Comparison of ENCODE assay signal across 9 cellular contexts in the genomic region with DNA sequence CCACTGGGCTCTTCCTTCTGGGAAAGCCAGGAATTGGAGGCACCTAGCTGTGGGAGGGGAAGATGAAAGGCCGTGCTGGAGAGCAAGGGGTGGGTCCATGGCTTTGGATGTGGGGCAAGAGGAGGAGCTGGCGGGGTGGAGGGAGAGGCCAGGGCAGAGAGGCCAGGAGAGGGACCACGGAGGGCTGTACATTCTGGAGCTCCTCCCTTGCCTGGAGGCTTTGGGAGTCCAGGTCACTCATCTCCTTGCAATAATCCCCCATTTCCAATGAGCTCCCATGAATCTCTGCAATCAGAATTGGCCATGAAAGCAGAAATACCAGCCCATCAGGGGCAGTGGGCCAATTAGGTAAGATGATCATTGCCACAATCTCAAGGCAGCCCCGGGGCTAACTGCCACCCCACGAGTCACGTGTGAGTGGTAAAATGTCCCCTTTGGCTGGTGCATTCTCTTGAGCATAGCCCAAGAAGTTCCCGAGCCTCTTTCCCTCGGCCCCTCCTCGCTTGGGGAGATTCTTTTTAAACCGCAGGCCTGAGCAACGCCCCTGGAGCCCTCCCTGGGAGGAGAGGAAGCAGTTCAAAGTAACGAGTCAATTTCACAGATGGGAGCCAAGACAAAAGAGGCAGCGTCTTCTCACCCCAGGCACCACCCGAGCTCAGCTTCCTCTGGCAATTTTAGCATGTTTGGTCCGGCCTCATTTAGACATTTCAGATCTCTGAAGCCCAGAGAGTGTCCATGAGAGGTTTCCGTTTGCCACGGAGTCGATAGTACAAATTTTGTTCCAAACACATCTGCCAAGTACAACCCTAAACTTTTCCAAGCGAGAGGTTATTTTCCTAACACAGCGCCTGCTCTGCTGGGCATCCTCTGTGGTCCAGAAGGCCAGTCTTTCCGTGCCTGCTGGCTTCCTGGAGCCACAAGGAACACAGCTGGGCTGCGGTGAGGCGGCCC. TPM values are rescaled to one million over a fixed set of nuclear protein-coding genes. Genes with fewer than 3 reads are reported as not detected.
DNase-seq lines count a peak whose midpoint lies in the region; ATAC-seq, FAIRE-seq and TF ChIP-seq lines count a peak whose summit lies in the region.
"Had no signal": no experiment of that assay in that cellular context is flagged by ENCODE, and none has a peak within 500 bp of the region (broad histone marks: within the 10 kb centered on the region; RNA-seq: fewer than 3 reads in every experiment).

No MANE protein-coding gene starts in this region.

- no peak for TF ChIP-seq EP300 in GM12878 (IDR thresholded peaks at IDR 0.05; ENCODE audit: borderline replicate concordance in 1 of 2, control insufficient read depth in 1 of 2, low read depth in 2 of 2, low read length in 2 of 2)

- no peak overlapping the region for H3K4me3 Mint-ChIP-seq in type B pancreatic cell

- H3K27ac ChIP-seq in GM12878 (ENCODE audit: control insufficient read depth, insufficient read depth) (no peak overlapping the region), kidney (ENCODE audit: low read depth in 2 of 2, low read length in 2 of 2) (no peak overlapping the region)

- POLR2A ChIA-PET in GM12878 (lab: Charles Lee): interaction anchor here (0.5 kb wide), 1 partner anchor 134 kb away, joined by 3 read pairs; no protein-coding TSS in a partner anchor

- FAIRE-seq in GM12878 (lab: Jason Lieb, UNC) (no peak), kidney (lab: Jason Lieb, UNC) (no peak)
- FAIRE-seq: A204.1 had no signal

- no peaks in the 10 kb centered on the region for H3K79me2 ChIP-seq in GM12878 (ENCODE audit: control insufficient read depth, insufficient read depth, low read length)

- peaks cover 13% of the 10 kb centered on the region for H3K4me1 Mint-ChIP-seq in type B pancreatic cell (ENCODE audit: unreplicated experiment)

- TF ChIP-seq CTCF in GM12878 (IDR thresholded peaks at IDR 0.05 in 2 of 3, conservative IDR thresholded peaks at IDR 0.05 in 1 of 3; ENCODE audit: control insufficient read depth in 2 of 3, extremely low read depth in 1 of 3, insufficient read depth in 1 of 3, low read depth in 3 of 3, low read length in 3 of 3) (no peak), kidney (IDR thresholded peaks at IDR 0.05; ENCODE audit: borderline replicate concordance, extremely low read depth, insufficient read depth) (no peak), type B pancreatic cell (conservative IDR thresholded peaks at IDR 0.05) (no peak)

- no peaks in the 10 kb centered on the region for H3K9me3 Mint-ChIP-seq in type B pancreatic cell

- intact Hi-C loops in GM12878 (cut with micrococcal nuclease; ENCODE audit: unreplicated experiment): no loop called here
- intact Hi-C loops in kidney (cut with DNase I): no loop called here

- H3K27me3 ChIP-seq in GM12878 (replicated peaks in 1 of 2; ENCODE audit: control insufficient read depth in 2 of 2, insufficient read depth in 2 of 2, low read length in 1 of 2): no peaks in the 10 kb centered on the region; a peak in 1 of 4 replicates

- peaks cover 3% of the 10 kb centered on the region for H3K27me3 Mint-ChIP-seq in type B pancreatic cell

- H4K20me1 ChIP-seq in GM12878 (ENCODE audit: control insufficient read depth, insufficient read depth): no peaks in the 10 kb centered on the region

- CTCF ChIA-PET in GM12878 (lab: Yijun Ruan, JAX): no interaction called here

- BruUV-seq in GM12878 (replicated peaks; lab: Mats Ljungman, UMichigan): no TSS peak

- H3K36me3 Mint-ChIP-seq in type B pancreatic cell: no peaks in the 10 kb centered on the region

- TF ChIP-seq RAD21 in GM12878 (IDR thresholded peaks at IDR 0.05; ENCODE audit: insufficient read depth, low read depth, low read length): no peak

- peak overlapping the region; percentile 56 for H3K27ac Mint-ChIP-seq in type B pancreatic cell

- ATAC-seq in GM12878 (no peak), GM21737 (IDR thresholded peaks at IDR 0.05; ENCODE audit: unreplicated experiment) (no peak)

- H3K36me3 ChIP-seq in GM12878 (ENCODE audit: control insufficient read depth in 2 of 2, insufficient read depth in 2 of 2, low read length in 1 of 2): no peaks in the 10 kb centered on the region
- H3K36me3 ChIP-seq in kidney (ENCODE audit: control insufficient read depth in 1 of 2, insufficient read depth in 2 of 2, low read length in 2 of 2): no peaks in the 10 kb centered on the region

- H3K4me3 ChIP-seq in GM12878 (no peak overlapping the region), kidney (ENCODE audit: low read length in 2 of 2) (no peak overlapping the region)

- H3K4me2 ChIP-seq in GM12878 (ENCODE audit: control insufficient read depth, insufficient read depth): no peak overlapping the region

- H2AFZ ChIP-seq in GM12878 (ENCODE audit: control insufficient read depth, low read depth, low read length): no peak overlapping the region

- H3K9me3 ChIP-seq in GM12878 (replicated peaks; ENCODE audit: control insufficient read depth, insufficient read depth, low read length) (no peaks in the 10 kb centered on the region; the same call in 2 of the 3 replicates), kidney (ENCODE audit: control insufficient read depth in 1 of 2, low read length in 2 of 2) (no peaks in the 10 kb centered on the region)

- H3K9ac ChIP-seq in GM12878 (ENCODE audit: control insufficient read depth, insufficient read depth, low read length): no peak overlapping the region
- no peak overlapping the region for H3K9ac ChIP-seq in kidney (ENCODE audit: low read length in 2 of 2)

- H3K4me1 ChIP-seq in GM12878 (ENCODE audit: control insufficient read depth, insufficient read depth, low read length): no peaks in the 10 kb centered on the region
- H3K4me1 ChIP-seq in kidney (ENCODE audit: control insufficient read depth in 1 of 2, insufficient read depth in 1 of 2, low read depth in 1 of 2, low read length in 2 of 2): peaks cover 0 to 15% of the 10 kb centered on the region in 2 donors

- RAD21 ChIA-PET in GM12878 (lab: Charles Lee; ENCODE audit: unreplicated experiment): no interaction called here

- no peak for TF ChIP-seq POLR2A in GM12878 (IDR thresholded peaks at IDR 0.05; ENCODE audit: low read depth, low read length)

- in situ Hi-C loops in GM12878 (cut with MboI): loop anchor here (25.0 kb wide), 1 partner anchor 99 kb away; no protein-coding TSS in a partner anchor

- peak; percentile 3 for DNase-seq in NCI-H1105 (lab: John Stamatoyannopoulos, UW)
- no peak for DNase-seq in NCI-H1105 treated with DMSO at 0.1 percent for 48 hours (lab: John Stamatoyannopoulos, UW)
- no peak for DNase-seq in GM12878 (ENCODE audit: low read depth, low spot score)
- peak; percentile 85 for DNase-seq in kidney
- DNase-seq in type B pancreatic cell (ENCODE audit: extremely low spot score, unreplicated experiment): no peak
- DNase-seq in effector CD4-positive, alpha-beta T cell: no peak
- DNase-seq in NK-92 (lab: John Stamatoyannopoulos, UW; ENCODE audit: unreplicated experiment): no peak

- SMC1A ChIA-PET in GM12878 (lab: Charles Lee; ENCODE audit: uncharacterized antibody, unreplicated experiment): interaction anchor here (1.0 kb wide), 1 partner anchor 9 kb away, joined by 3 read pairs; no protein-coding TSS in a partner anchor

- WGBS in GM12878 (ENCODE audit: insufficient coverage, insufficient replicate concordance, low lambda C conversion rate, missing lambda C conversion rate): 30% methylated on average over 23 of the region's 23 CpGs

RNA-seq across cellular contexts. Expression of a gene that starts 13.4 kb away (rescaled TPM):
- 0.10 and 0.12 TPM in 2 replicates for total RNA-seq in GM12878 (2013; cell fraction: nucleolus; rRNA removed)
- total RNA-seq in GM12878 (2014; rRNA removed): 0.05 and 0.11 TPM in 2 replicates
- total RNA-seq in GM12878 (2014; rRNA removed; fragmentation: Illumina TruSeq; extraction: Trizol): not detected in 2 replicates
- 0.10 and 0.13 TPM in 2 replicates for total RNA-seq in GM12878 (2021)
- polyA plus RNA-seq in GM12878 (2011; ENCODE audit: low read depth): not detected
- not detected in 2 replicates for polyA plus RNA-seq in GM12878 (2011; rRNA removed)
- polyA plus RNA-seq in GM12878 (2011; cell fraction: cytosol; rRNA removed): 0.01 TPM in 1 of 2 replicates, not detected in the other
- polyA plus RNA-seq in GM12878 (2011; cell fraction: nucleus; rRNA removed): 0.03 TPM in 1 of 2 replicates, not detected in the other
- polyA plus RNA-seq in GM12878 (2012): 0.04 TPM in 1 of 2 replicates, not detected in the other
- polyA plus RNA-seq in GM12878 (2014; fragmentation: Illumina TruSeq; extraction: Trizol): not detected in 2 replicates
- polyA plus RNA-seq in GM12878 (2014; fragmentation: Nextera tagmentation; extraction: Ambion mirVana): not detected
- 0.03 and 0.08 TPM in 2 replicates for polyA plus RNA-seq in GM12878 (2014; rRNA removed)
- not detected for polyA plus RNA-seq in GM12878 (2016; fragmentation: Nextera tagmentation; extraction: Ambion mirVana)
- not detected in 2 replicates for polyA minus RNA-seq in GM12878 (2011; rRNA and poly(A)+ RNA removed)
- not detected in 2 replicates for polyA minus RNA-seq in GM12878 (2011; cell fraction: cytosol; rRNA and poly(A)+ RNA removed)
- polyA minus RNA-seq in GM12878 (2011; cell fraction: nucleus; rRNA and poly(A)+ RNA removed): not detected in 2 replicates
- total RNA-seq in kidney: 10.7 TPM
- polyA plus RNA-seq in kidney (ENCODE audit: insufficient read depth, low read depth, low replicate concordance): 2.0 TPM
- 1.7 and 1.9 TPM in 2 replicates for total RNA-seq in type B pancreatic cell (ENCODE audit: low replicate concordance)

RNA-seq across cellular contexts. Expression of a gene that starts 18.3 kb away (rescaled TPM):
- 111 and 119 TPM in 2 replicates for total RNA-seq in GM12878 (2013; cell fraction: nucleolus; rRNA removed)
- total RNA-seq in GM12878 (2014; rRNA removed) (21.1 and 22.5 TPM in 2 replicates), GM12878 (2014; rRNA removed; fragmentation: Illumina TruSeq; extraction: Trizol) (13.4 and 17.5 TPM in 2 replicates), GM12878 (2021) (20.2 and 21.3 TPM in 2 replicates), kidney (49.4 TPM), type B pancreatic cell (ENCODE audit: low replicate concordance) (41.5 and 57.1 TPM in 2 replicates)
- polyA plus RNA-seq in GM12878 (2011; ENCODE audit: low read depth): 13.9 TPM
- polyA plus RNA-seq in GM12878 (2011; rRNA removed) (16.0 and 33.6 TPM in 2 replicates), GM12878 (2014; fragmentation: Illumina TruSeq; extraction: Trizol) (7.1 and 16.0 TPM in 2 replicates), GM12878 (2014; fragmentation: Nextera tagmentation; extraction: Ambion mirVana) (under 1 TPM; 0.29 to 0.95 TPM), GM12878 (2014; rRNA removed) (22.2 and 24.4 TPM in 2 replicates), GM12878 (2016; fragmentation: Nextera tagmentation; extraction: Ambion mirVana) (10 to 100 TPM; 19.0 to 22.0 TPM), kidney (ENCODE audit: insufficient read depth, low read depth, low replicate concordance) (23.3 TPM)
- 39.9 and 44.5 TPM in 2 replicates for polyA plus RNA-seq in GM12878 (2011; cell fraction: cytosol; rRNA removed)
- 194 and 207 TPM in 2 replicates for polyA plus RNA-seq in GM12878 (2011; cell fraction: nucleus; rRNA removed)
- 32.2 and 34.3 TPM in 2 replicates for polyA plus RNA-seq in GM12878 (2012)
- 23.5 and 37.9 TPM in 2 replicates for polyA minus RNA-seq in GM12878 (2011; rRNA and poly(A)+ RNA removed)
- polyA minus RNA-seq in GM12878 (2011; cell fraction: cytosol; rRNA and poly(A)+ RNA removed): 12.2 and 19.2 TPM in 2 replicates
- polyA minus RNA-seq in GM12878 (2011; cell fraction: nucleus; rRNA and poly(A)+ RNA removed): 38.8 and 48.8 TPM in 2 replicates

RNA-seq across cellular contexts. Expression of a gene that starts 30.1 kb away (rescaled TPM):
- total RNA-seq in GM12878 (2013; cell fraction: nucleolus; rRNA removed): 4.1 and 4.5 TPM in 2 replicates
- total RNA-seq in GM12878 (2014; rRNA removed) (57.5 and 58.6 TPM in 2 replicates), GM12878 (2014; rRNA removed; fragmentation: Illumina TruSeq; extraction: Trizol) (25.5 and 29.1 TPM in 2 replicates), GM12878 (2021) (39.7 and 46.9 TPM in 2 replicates), kidney (22.9 TPM), type B pancreatic cell (ENCODE audit: low replicate concordance) (27.8 and 42.7 TPM in 2 replicates)
- 15.9 TPM for polyA plus RNA-seq in GM12878 (2011; ENCODE audit: low read depth)
- polyA plus RNA-seq in GM12878 (2011; rRNA removed) (21.8 and 34.6 TPM in 2 replicates), GM12878 (2014; fragmentation: Illumina TruSeq; extraction: Trizol) (24.8 and 32.5 TPM in 2 replicates), GM12878 (2014; fragmentation: Nextera tagmentation; extraction: Ambion mirVana) (10 to 100 TPM in 1 of 2 experiments, 1 to 10 TPM in 1; 6.1 to 14.2 TPM), GM12878 (2014; rRNA removed) (49.5 and 59.8 TPM in 2 replicates), GM12878 (2016; fragmentation: Nextera tagmentation; extraction: Ambion mirVana) (10 to 100 TPM; 73.6 to 75.3 TPM), kidney (ENCODE audit: insufficient read depth, low read depth, low replicate concordance) (63.6 TPM)
- 57.5 and 70.9 TPM in 2 replicates for polyA plus RNA-seq in GM12878 (2011; cell fraction: cytosol; rRNA removed)
- 27.2 and 42.6 TPM in 2 replicates for polyA plus RNA-seq in GM12878 (2011; cell fraction: nucleus; rRNA removed)
- polyA plus RNA-seq in GM12878 (2012): 26.0 and 30.9 TPM in 2 replicates
- polyA minus RNA-seq in GM12878 (2011; rRNA and poly(A)+ RNA removed): 18.9 and 41.3 TPM in 2 replicates
- 9.4 and 10.5 TPM in 2 replicates for polyA minus RNA-seq in GM12878 (2011; cell fraction: cytosol; rRNA and poly(A)+ RNA removed)
- polyA minus RNA-seq in GM12878 (2011; cell fraction: nucleus; rRNA and poly(A)+ RNA removed): 2.3 and 5.2 TPM in 2 replicates

RNA-seq across cellular contexts. Expression of a gene that starts 43.2 kb away (rescaled TPM):
- total RNA-seq in GM12878 (2013; cell fraction: nucleolus; rRNA removed): 220 and 277 TPM in 2 replicates
- total RNA-seq in GM12878 (2014; rRNA removed) (30.8 and 40.8 TPM in 2 replicates), GM12878 (2014; rRNA removed; fragmentation: Illumina TruSeq; extraction: Trizol) (4.6 and 4.9 TPM in 2 replicates), GM12878 (2021) (55.4 and 61.1 TPM in 2 replicates), kidney (13.0 TPM), type B pancreatic cell (ENCODE audit: low replicate concordance) (3.4 and 21.6 TPM in 2 replicates)
- polyA plus RNA-seq in GM12878 (2011; ENCODE audit: low read depth): 8.2 TPM
- polyA plus RNA-seq in GM12878 (2011; rRNA removed) (4.2 and 10.5 TPM in 2 replicates), GM12878 (2014; fragmentation: Illumina TruSeq; extraction: Trizol) (0.81 and 1.8 TPM in 2 replicates), GM12878 (2014; fragmentation: Nextera tagmentation; extraction: Ambion mirVana) (under 1 TPM; 0.11 to 0.57 TPM), GM12878 (2014; rRNA removed) (26.5 and 40.9 TPM in 2 replicates), GM12878 (2016; fragmentation: Nextera tagmentation; extraction: Ambion mirVana) (1 to 10 TPM; 2.0 to 4.9 TPM), kidney (ENCODE audit: insufficient read depth, low read depth, low replicate concordance) (2.7 TPM)
- polyA plus RNA-seq in GM12878 (2011; cell fraction: cytosol; rRNA removed): 16.0 and 34.6 TPM in 2 replicates
- 88.9 and 92.7 TPM in 2 replicates for polyA plus RNA-seq in GM12878 (2011; cell fraction: nucleus; rRNA removed)
- polyA plus RNA-seq in GM12878 (2012): 38.9 and 49.7 TPM in 2 replicates
- polyA minus RNA-seq in GM12878 (2011; rRNA and poly(A)+ RNA removed): 9.8 and 22.7 TPM in 2 replicates
- polyA minus RNA-seq in GM12878 (2011; cell fraction: cytosol; rRNA and poly(A)+ RNA removed): 23.8 and 29.3 TPM in 2 replicates
- 47.3 and 88.0 TPM in 2 replicates for polyA minus RNA-seq in GM12878 (2011; cell fraction: nucleus; rRNA and poly(A)+ RNA removed)

Comparison
In these comparisons a context has a peak if more than half of its experiments do, and no peak if none do; other contexts are left out.
1. DNase-seq: peak in NCI-H1105 (single experiment) and kidney (single experiment); none in NCI-H1105 treated with DMSO at 0.1 percent for 48 hours (single experiment), GM12878 (single experiment), type B pancreatic cell (single experiment), effector CD4-positive, alpha-beta T cell (single experiment) and NK-92 (single experiment).